Comparison of ENCODE assay signal across 7 cellular contexts in the genomic region with DNA sequence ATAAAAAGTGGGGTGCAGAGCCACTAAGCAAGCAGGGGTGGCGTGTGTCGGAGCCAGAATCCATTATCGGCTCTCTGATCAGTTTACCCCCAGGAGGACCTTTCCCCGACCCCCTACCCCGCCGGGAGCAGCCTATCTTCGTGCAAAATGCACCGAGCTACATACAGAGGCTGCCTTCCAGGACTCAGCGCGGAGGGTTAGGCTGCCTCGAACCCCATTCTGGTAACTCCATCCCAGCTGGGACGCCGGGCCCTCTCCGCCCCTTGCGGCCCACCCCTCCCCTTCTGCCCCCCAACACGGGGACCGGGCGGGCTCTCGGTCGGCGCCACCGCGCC.
DNase-seq lines count a peak whose midpoint lies in the region; ATAC-seq lines count a peak whose summit lies in the region.

No MANE protein-coding gene starts in this region.

- H3K4me3 Mint-ChIP-seq in activated naive CD8-positive, alpha-beta T cell = peak overlapping the region; percentile 83
- peak overlapping the region; percentile 78 for H3K4me3 Mint-ChIP-seq in stimulated activated naive CD8-positive, alpha-beta T cell treated with anti-CD3 and anti-CD28 coated beads, Interleukin-15, Interleukin-2, amounts not matched to agents 100 ng/mL and 50 ng/mL, for 24 hours

- H3K9ac ChIP-seq in HUES48 (ENCODE audit: low read depth, low read length) = peak overlapping the region; percentile 72

- no peaks in the 10 kb centered on the region for H3K9me3 Mint-ChIP-seq in activated naive CD8-positive, alpha-beta T cell (ENCODE audit: low read depth)
- no peaks in the 10 kb centered on the region for H3K9me3 Mint-ChIP-seq in stimulated activated naive CD8-positive, alpha-beta T cell treated with anti-CD3 and anti-CD28 coated beads, Interleukin-15, Interleukin-2, amounts not matched to agents 100 ng/mL and 50 ng/mL, for 24 hours

- H3K36me3 ChIP-seq in HUES48 (ENCODE audit: control insufficient read depth, insufficient read depth, low read length) = no peaks in the 10 kb centered on the region

- peaks cover 4% of the 10 kb centered on the region for H3K27me3 Mint-ChIP-seq in activated naive CD8-positive, alpha-beta T cell
- peaks cover 40% of the 10 kb centered on the region for H3K27me3 Mint-ChIP-seq in stimulated activated naive CD8-positive, alpha-beta T cell treated with anti-CD3 and anti-CD28 coated beads, Interleukin-15, Interleukin-2, amounts not matched to agents 100 ng/mL and 50 ng/mL, for 24 hours

- H3K4me1 Mint-ChIP-seq in activated naive CD8-positive, alpha-beta T cell (ENCODE audit: low read depth) = peaks cover 16% of the 10 kb centered on the region
- peaks cover 20% of the 10 kb centered on the region for H3K4me1 Mint-ChIP-seq in stimulated activated naive CD8-positive, alpha-beta T cell treated with anti-CD3 and anti-CD28 coated beads, Interleukin-15, Interleukin-2, amounts not matched to agents 100 ng/mL and 50 ng/mL, for 24 hours (ENCODE audit: low read depth)

- no peaks in the 10 kb centered on the region for H3K9me3 ChIP-seq in HUES48 (ENCODE audit: control insufficient read depth, insufficient read depth, low read length)

- H3K36me3 Mint-ChIP-seq in activated naive CD8-positive, alpha-beta T cell = peaks cover 2% of the 10 kb centered on the region
- H3K36me3 Mint-ChIP-seq in stimulated activated naive CD8-positive, alpha-beta T cell treated with anti-CD3 and anti-CD28 coated beads, Interleukin-15, Interleukin-2, amounts not matched to agents 100 ng/mL and 50 ng/mL, for 24 hours (ENCODE audit: low read depth) = no peaks in the 10 kb centered on the region

- peak; percentile 60 for DNase-seq in iPS-NIHi7 (ENCODE audit: extremely low spot score)
- DNase-seq in HuH-7 (ENCODE audit: low spot score) = no peak
- no peak for DNase-seq in NCI-H226

- H3K4me3 ChIP-seq in HUES48 (ENCODE audit: low read depth, low read length) = peak overlapping the region; percentile 94

- peak overlapping the region; percentile 46 for H3K27ac Mint-ChIP-seq in activated naive CD8-positive, alpha-beta T cell
- no peak overlapping the region for H3K27ac Mint-ChIP-seq in stimulated activated naive CD8-positive, alpha-beta T cell treated with anti-CD3 and anti-CD28 coated beads, Interleukin-15, Interleukin-2, amounts not matched to agents 100 ng/mL and 50 ng/mL, for 24 hours

- H3K27me3 ChIP-seq in HUES48 (ENCODE audit: control insufficient read depth, insufficient read depth, low read length) = peaks cover 36% of the 10 kb centered on the region

- ATAC-seq in GM21619 (IDR thresholded peaks at IDR 0.05; ENCODE audit: unreplicated experiment) = no peak

- H3K4me1 ChIP-seq in HUES48 (ENCODE audit: control insufficient read depth, insufficient read depth, low read length) = peaks cover 18% of the 10 kb centered on the region; the same call in 1 of the 2 replicates

- peak overlapping the region; percentile 81 for H3K27ac ChIP-seq in HUES48 (ENCODE audit: low read depth, low read length)
